In the genomic region with DNA sequence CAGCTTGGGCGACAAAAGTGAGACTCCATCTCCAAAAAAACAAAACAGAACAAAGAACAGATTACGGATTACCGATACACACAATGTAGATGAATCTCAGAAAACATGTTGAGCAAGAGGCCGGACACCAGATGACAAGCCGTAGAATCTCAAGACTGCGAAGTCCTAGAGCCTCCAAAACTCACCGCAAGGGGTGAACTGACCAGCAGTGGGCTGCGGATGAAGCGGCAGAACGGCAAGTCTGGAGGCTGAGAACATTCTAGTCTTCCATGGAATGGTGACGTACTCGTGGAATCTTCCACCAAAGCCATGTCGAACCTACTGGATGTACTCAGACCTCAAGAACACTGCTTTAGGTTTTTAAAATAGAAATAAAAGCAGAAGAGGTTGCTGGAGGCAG, we compare ENCODE assay signal across 18 cellular contexts.
DNase-seq lines count a peak whose midpoint lies in the region; TF ChIP-seq lines count a peak whose summit lies in the region.
"Had no signal": no experiment of that assay in that cellular context is flagged by ENCODE, and none has a peak within 500 bp of the region (broad histone marks: within the 10 kb centered on the region; RNA-seq: fewer than 3 reads in every experiment).

No MANE protein-coding gene starts in this region.

- no peak overlapping the region for H3K27ac Mint-ChIP-seq in activated T-helper 2 cell treated with anti-CD3 and anti-CD28 coated beads, Interferon-gamma antibody, Interleukin-2, Interleukin-4, amounts not matched to agents 10 μg/mL and 5 μg/mL and 100 μg/mL, durations not matched to agents 14 hours and 24 hours and 36 hours
- H3K27ac Mint-ChIP-seq: CD4-positive, CD25-positive, alpha-beta regulatory T cell; IgD-negative memory B cell had no signal

- no peaks in the 10 kb centered on the region for H3K27me3 Mint-ChIP-seq in activated T-helper 2 cell treated with anti-CD3 and anti-CD28 coated beads, Interferon-gamma antibody, Interleukin-2, Interleukin-4, amounts not matched to agents 10 μg/mL and 5 μg/mL and 100 μg/mL, durations not matched to agents 14 hours and 24 hours and 36 hours (ENCODE audit: low read depth)

- no peak overlapping the region for H3K4me3 ChIP-seq in stomach
- no peak overlapping the region for H3K4me3 ChIP-seq in SJCRH30
- H3K4me3 ChIP-seq in vagina = no peak overlapping the region
- H3K4me3 ChIP-seq: GM23248, HAP-1 had no signal

- H3K9me3 ChIP-seq in stomach = no peaks in the 10 kb centered on the region
- H3K9me3 ChIP-seq in SJCRH30 (replicated peaks) = no peaks in the 10 kb centered on the region
- no peaks in the 10 kb centered on the region for H3K9me3 ChIP-seq in vagina
- H3K9me3 ChIP-seq: BE2C, HAP-1 had no signal

- no peak for TF ChIP-seq EP300 in stomach (IDR thresholded peaks at IDR 0.05)

- intact Hi-C loops in activated T-helper 2 cell treated with anti-CD3 and anti-CD28 coated beads, Interferon-gamma antibody, Interleukin-2, Interleukin-4, amounts not matched to agents 10 μg/mL and 5 μg/mL and 100 μg/mL, durations not matched to agents 14 hours and 24 hours and 36 hours (cut with micrococcal nuclease) = no loop called here
- intact Hi-C loops in stomach (cut with DNase I; ENCODE audit: low total_unique reads) = no loop called here
- intact Hi-C loops in vagina (cut with DNase I) = no loop called here

- no peak overlapping the region for H3K27ac ChIP-seq in stomach
- H3K27ac ChIP-seq in SJCRH30 = no peak overlapping the region
- H3K27ac ChIP-seq in vagina = no peak overlapping the region
- H3K27ac ChIP-seq: GM23248 had no signal

- H3K4me3 Mint-ChIP-seq in activated T-helper 2 cell treated with anti-CD3 and anti-CD28 coated beads, Interferon-gamma antibody, Interleukin-2, Interleukin-4, amounts not matched to agents 10 μg/mL and 5 μg/mL and 100 μg/mL, durations not matched to agents 14 hours and 24 hours and 36 hours (ENCODE audit: low read depth) = no peak overlapping the region
- H3K4me3 Mint-ChIP-seq: CD4-positive, CD25-positive, alpha-beta regulatory T cell; IgD-negative memory B cell had no signal

- TF ChIP-seq POLR2A in stomach (IDR thresholded peaks at IDR 0.05) (no peak), vagina (IDR thresholded peaks at IDR 0.05) (no peak)

- H3K36me3 ChIP-seq in stomach = no peaks in the 10 kb centered on the region
- no peaks in the 10 kb centered on the region for H3K36me3 ChIP-seq in SJCRH30
- H3K36me3 ChIP-seq in vagina = no peaks in the 10 kb centered on the region
- H3K36me3 ChIP-seq: BE2C, HAP-1 had no signal

- H3K36me3 Mint-ChIP-seq in activated T-helper 2 cell treated with anti-CD3 and anti-CD28 coated beads, Interferon-gamma antibody, Interleukin-2, Interleukin-4, amounts not matched to agents 10 μg/mL and 5 μg/mL and 100 μg/mL, durations not matched to agents 14 hours and 24 hours and 36 hours (ENCODE audit: low read depth) = no peaks in the 10 kb centered on the region
- H3K36me3 Mint-ChIP-seq: CD4-positive, CD25-positive, alpha-beta regulatory T cell; IgD-negative memory B cell had no signal

- H3K27me3 ChIP-seq in stomach (peaks cover 0 to 24% (median 3%) of the 10 kb centered on the region in 3 donors), SJCRH30 (no peaks in the 10 kb centered on the region), vagina (no peaks in the 10 kb centered on the region)

- H3K9me3 Mint-ChIP-seq in activated T-helper 2 cell treated with anti-CD3 and anti-CD28 coated beads, Interferon-gamma antibody, Interleukin-2, Interleukin-4, amounts not matched to agents 10 μg/mL and 5 μg/mL and 100 μg/mL, durations not matched to agents 14 hours and 24 hours and 36 hours = no peaks in the 10 kb centered on the region

- WGBS in stomach, 5 donors = 91 to 98% (median 94%) methylated on average over 13 of the region's 13 CpGs

- H3K4me1 Mint-ChIP-seq in activated T-helper 2 cell treated with anti-CD3 and anti-CD28 coated beads, Interferon-gamma antibody, Interleukin-2, Interleukin-4, amounts not matched to agents 10 μg/mL and 5 μg/mL and 100 μg/mL, durations not matched to agents 14 hours and 24 hours and 36 hours (ENCODE audit: low read depth) = no peaks in the 10 kb centered on the region

- DNase-seq in activated effector memory CD4-positive, alpha-beta T cell treated with anti-CD3 and anti-CD28 coated beads, Interleukin-2, amount 50 U/mL, for 16 hours = peak; percentile 6
- DNase-seq in activated effector memory CD4-positive, alpha-beta T cell treated with Interleukin-2 at 50 U/mL for 16 hours = no peak
- peak; percentile 1 for DNase-seq in activated T-helper 2 cell treated with anti-CD3 and anti-CD28 coated beads, Interferon-gamma antibody, Interleukin-2, Interleukin-4, amounts not matched to agents 10 μg/mL and 5 μg/mL and 100 μg/mL, durations not matched to agents 14 hours and 24 hours and 36 hours (ENCODE audit: low spot score)
- DNase-seq in mesenteric fat pad (ENCODE audit: low spot score) (peak; percentile 51), stomach (peak; percentile 17), SJCRH30 (no peak), vagina (ENCODE audit: extremely low spot score in 2 of 2) (no peak), medulla oblongata (ENCODE audit: extremely low spot score) (no peak)
- DNase-seq: BE2C; CD4-positive, CD25-positive, alpha-beta regulatory T cell; GM23248; Karpas-422; NCI-H1417 treated with DMSO at 0.1 percent for 48 hours; NCI-H187 treated with DMSO at 0.1 percent for 48 hours; NCI-H524 treated with DMSO at 0.1 percent for 48 hours; RPMI8226 had no signal

- no peak for TF ChIP-seq CTCF in stomach (IDR thresholded peaks at IDR 0.05)
- no peak for TF ChIP-seq CTCF in vagina (IDR thresholded peaks at IDR 0.05)

- H3K4me1 ChIP-seq in stomach = peaks cover 0 to 17% (median 8%) of the 10 kb centered on the region in 4 donors
- peaks cover 14% of the 10 kb centered on the region; the same call in 1 of the 2 replicates for H3K4me1 ChIP-seq in SJCRH30
- H3K4me1 ChIP-seq in vagina = peaks cover 9% of the 10 kb centered on the region
- H3K4me1 ChIP-seq: BE2C, HAP-1 had no signal

Comparison
In these comparisons a context has a peak if more than half of its experiments do, and no peak if none do; other contexts are left out.
1. DNase-seq: peak in activated effector memory CD4-positive, alpha-beta T cell treated with anti-CD3 and anti-CD28 coated beads, Interleukin-2, amount 50 U/mL, for 16 hours (single experiment), activated T-helper 2 cell treated with anti-CD3 and anti-CD28 coated beads, Interferon-gamma antibody, Interleukin-2, Interleukin-4, amounts not matched to agents 10 μg/mL and 5 μg/mL and 100 μg/mL, durations not matched to agents 14 hours and 24 hours and 36 hours (single experiment), mesenteric fat pad (single experiment) and stomach (single experiment); none in activated effector memory CD4-positive, alpha-beta T cell treated with Interleukin-2 at 50 U/mL for 16 hours (single experiment), SJCRH30 (0 of 2), vagina (0 of 2) and medulla oblongata (single experiment).